Comparison of ENCODE assay signal across 26 cellular contexts in genomic region chr17:71547904-71548303, GRCh38.
"Had no signal": no experiment of that assay in that cellular context is flagged by ENCODE, and none has a peak within 500 bp of the region (broad histone marks: within the 10 kb centered on the region; RNA-seq: fewer than 3 reads in every experiment).

No MANE protein-coding gene starts in this region.

- H3K9me3 ChIP-seq: colonic mucosa, esophagus squamous epithelium, gastrocnemius medialis, heart right ventricle, left lung, lower lobe of right lung had no signal

- H3K36me3 ChIP-seq: colonic mucosa, esophagus squamous epithelium, gastrocnemius medialis, heart right ventricle, left lung, lower lobe of right lung had no signal

- H3K4me3 ChIP-seq: colonic mucosa, esophagus squamous epithelium, gastrocnemius medialis, heart right ventricle, left lung, lower lobe of right lung had no signal

- H3K27ac Mint-ChIP-seq: dendritic cell treated with granulocyte-macrophage colony-stimulating factor and Interleukin-4, amounts not matched to agents 40 ng/mL and 50 ng/mL, for 4 days; effector memory CD8-positive, alpha-beta T cell; endodermal cell; memory B cell; naive thymus-derived CD4-positive, alpha-beta T cell had no signal

- ATAC-seq: effector memory CD8-positive, alpha-beta T cell; esophagus mucosa; gastrocnemius medialis; heart right ventricle; left cardiac atrium; left lung; left ventricle myocardium superior; lower lobe of right lung; naive thymus-derived CD4-positive, alpha-beta T cell had no signal

- H3K27ac ChIP-seq: colonic mucosa, epithelial cell of prostate, esophagus squamous epithelium, gastrocnemius medialis, heart right ventricle, left lung, lower lobe of right lung had no signal

- H3K4me1 ChIP-seq: colonic mucosa, esophagus squamous epithelium, gastrocnemius medialis, heart right ventricle, left lung, lower lobe of right lung had no signal

- H3K36me3 Mint-ChIP-seq: memory B cell; naive thymus-derived CD4-positive, alpha-beta T cell had no signal

- H3K9me3 Mint-ChIP-seq: endodermal cell had no signal

- H3K4me3 Mint-ChIP-seq: dendritic cell treated with granulocyte-macrophage colony-stimulating factor and Interleukin-4, amounts not matched to agents 40 ng/mL and 50 ng/mL, for 4 days; effector memory CD8-positive, alpha-beta T cell; endodermal cell; memory B cell; naive thymus-derived CD4-positive, alpha-beta T cell had no signal

- H3K27me3 ChIP-seq: colonic mucosa, esophagus squamous epithelium, gastrocnemius medialis, left lung had no signal

- H3K27me3 Mint-ChIP-seq: dendritic cell treated with granulocyte-macrophage colony-stimulating factor and Interleukin-4, amounts not matched to agents 40 ng/mL and 50 ng/mL, for 4 days; effector memory CD8-positive, alpha-beta T cell; memory B cell; naive thymus-derived CD4-positive, alpha-beta T cell had no signal

- FAIRE-seq: endometrium, islet of Langerhans had no signal

- DNase-seq: colonic mucosa; cortex of kidney; effector CD8-positive, alpha-beta T cell; effector memory CD8-positive, alpha-beta T cell; endodermal cell; erythroblast; esophagus squamous epithelium; foreskin fibroblast; foreskin melanocyte; gastrocnemius medialis; glutamatergic neuron; head of caudate nucleus; heart right ventricle; hippocampal formation; left cardiac atrium; left lung; left ventricle myocardium superior; lower lobe of right lung; midbrain; naive thymus-derived CD4-positive, alpha-beta T cell had no signal

- H3K4me1 Mint-ChIP-seq: endodermal cell; memory B cell; naive thymus-derived CD4-positive, alpha-beta T cell had no signal
